1 cellular context compared by ENCODE assay signal in the genomic region with DNA sequence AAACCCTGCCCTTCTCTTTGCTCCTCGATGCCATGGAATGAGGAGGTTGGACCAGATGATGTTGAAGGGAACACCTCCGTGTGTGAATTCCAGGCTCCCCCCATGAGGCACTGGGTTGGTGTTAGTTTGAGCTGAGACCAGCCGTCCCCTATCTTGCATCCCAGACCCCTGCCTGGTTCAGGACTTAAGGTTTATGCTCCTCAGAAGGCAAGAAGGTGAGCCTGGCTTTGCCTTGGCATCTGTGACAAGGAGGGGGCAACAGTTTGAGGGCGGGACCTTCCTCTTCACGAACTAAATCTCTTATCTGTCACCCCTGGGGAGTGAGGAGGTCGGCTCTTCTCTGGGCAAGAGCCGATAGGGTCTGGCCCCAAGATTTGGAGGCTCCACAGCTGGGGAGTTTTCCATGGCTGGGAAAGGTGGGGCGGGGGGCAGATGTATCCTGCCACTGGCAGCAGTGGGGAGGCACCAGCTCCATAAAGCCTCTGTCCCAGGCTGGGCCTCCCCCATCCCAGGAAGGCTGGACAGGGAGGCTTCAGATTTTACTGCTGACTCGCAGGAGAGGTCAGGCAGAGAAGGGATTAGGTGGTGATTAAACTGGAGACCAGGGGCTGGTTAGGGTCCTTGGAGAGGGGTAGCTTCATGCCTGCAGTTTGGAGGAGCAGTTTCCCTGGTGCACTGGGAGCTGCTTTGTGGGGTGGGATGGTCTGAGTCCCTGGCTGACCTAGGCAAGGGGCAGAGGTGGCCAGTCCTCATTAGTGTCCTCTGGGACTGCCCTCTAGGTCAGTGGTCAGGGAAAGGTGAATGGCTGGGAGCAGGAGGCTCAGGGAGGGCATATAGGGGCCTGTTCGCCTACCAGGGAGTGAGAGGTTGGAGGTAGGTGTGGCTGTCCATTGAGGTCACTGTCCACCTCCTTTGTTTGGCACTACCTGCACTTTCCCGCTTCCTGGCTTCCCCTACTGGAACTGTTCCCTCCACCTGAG.
TF ChIP-seq lines count a peak whose summit lies in the region.

No MANE protein-coding gene starts in this region.

TF ChIP-seq in WTC11, 78 proteins besides CTCF, POLR2A, EP300 and RAD21 (continued from another document):
- TF ChIP-seq, protein P1, sequence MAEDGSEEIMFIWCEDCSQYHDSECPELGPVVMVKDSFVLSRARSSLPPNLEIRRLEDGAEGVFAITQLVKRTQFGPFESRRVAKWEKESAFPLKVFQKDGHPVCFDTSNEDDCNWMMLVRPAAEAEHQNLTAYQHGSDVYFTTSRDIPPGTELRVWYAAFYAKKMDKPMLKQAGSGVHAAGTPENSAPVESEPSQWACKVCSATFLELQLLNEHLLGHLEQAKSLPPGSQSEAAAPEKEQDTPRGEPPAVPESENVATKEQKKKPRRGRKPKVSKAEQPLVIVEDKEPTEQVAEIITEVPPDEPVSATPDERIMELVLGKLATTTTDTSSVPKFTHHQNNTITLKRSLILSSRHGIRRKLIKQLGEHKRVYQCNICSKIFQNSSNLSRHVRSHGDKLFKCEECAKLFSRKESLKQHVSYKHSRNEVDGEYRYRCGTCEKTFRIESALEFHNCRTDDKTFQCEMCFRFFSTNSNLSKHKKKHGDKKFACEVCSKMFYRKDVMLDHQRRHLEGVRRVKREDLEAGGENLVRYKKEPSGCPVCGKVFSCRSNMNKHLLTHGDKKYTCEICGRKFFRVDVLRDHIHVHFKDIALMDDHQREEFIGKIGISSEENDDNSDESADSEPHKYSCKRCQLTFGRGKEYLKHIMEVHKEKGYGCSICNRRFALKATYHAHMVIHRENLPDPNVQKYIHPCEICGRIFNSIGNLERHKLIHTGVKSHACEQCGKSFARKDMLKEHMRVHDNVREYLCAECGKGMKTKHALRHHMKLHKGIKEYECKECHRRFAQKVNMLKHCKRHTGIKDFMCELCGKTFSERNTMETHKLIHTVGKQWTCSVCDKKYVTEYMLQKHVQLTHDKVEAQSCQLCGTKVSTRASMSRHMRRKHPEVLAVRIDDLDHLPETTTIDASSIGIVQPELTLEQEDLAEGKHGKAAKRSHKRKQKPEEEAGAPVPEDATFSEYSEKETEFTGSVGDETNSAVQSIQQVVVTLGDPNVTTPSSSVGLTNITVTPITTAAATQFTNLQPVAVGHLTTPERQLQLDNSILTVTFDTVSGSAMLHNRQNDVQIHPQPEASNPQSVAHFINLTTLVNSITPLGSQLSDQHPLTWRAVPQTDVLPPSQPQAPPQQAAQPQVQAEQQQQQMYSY (CRISPR knock-in tag; IDR thresholded peaks at IDR 0.05): no peak
- no peak for TF ChIP-seq RORB (CRISPR knock-in tag; IDR thresholded peaks at IDR 0.05)
- TF ChIP-seq, protein P2, sequence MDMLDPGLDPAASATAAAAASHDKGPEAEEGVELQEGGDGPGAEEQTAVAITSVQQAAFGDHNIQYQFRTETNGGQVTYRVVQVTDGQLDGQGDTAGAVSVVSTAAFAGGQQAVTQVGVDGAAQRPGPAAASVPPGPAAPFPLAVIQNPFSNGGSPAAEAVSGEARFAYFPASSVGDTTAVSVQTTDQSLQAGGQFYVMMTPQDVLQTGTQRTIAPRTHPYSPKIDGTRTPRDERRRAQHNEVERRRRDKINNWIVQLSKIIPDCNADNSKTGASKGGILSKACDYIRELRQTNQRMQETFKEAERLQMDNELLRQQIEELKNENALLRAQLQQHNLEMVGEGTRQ (CRISPR knock-in tag; IDR thresholded peaks at IDR 0.05): no peak
